Comparison of ENCODE assay signal across 31 cellular contexts in the genomic region with DNA sequence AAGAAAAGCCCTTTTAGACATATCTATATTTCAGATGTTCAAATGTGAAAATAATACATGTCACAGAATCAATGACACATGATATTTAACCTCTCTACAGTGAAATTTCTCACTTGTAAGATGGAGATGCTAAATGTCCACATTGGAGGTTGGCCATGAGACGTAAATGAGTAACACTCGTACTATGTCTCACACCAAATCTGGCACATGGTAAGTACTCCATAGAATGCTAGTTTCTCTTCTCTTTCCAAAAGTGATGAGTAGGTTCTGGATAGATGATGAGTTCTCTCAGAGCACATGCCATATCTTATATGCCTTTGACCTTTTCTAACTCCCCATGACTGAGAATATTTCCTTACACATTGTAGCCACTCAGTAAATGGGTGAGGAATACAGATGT. TPM values are rescaled to one million over a fixed set of nuclear protein-coding genes. Genes with fewer than 3 reads are reported as not detected.
A peak's percentile ranks its signal among the peaks of the same experiment; 100 is the strongest.
DNase-seq lines count a peak whose midpoint lies in the region; ATAC-seq, FAIRE-seq and TF ChIP-seq lines count a peak whose summit lies in the region.
"Had no signal": no experiment of that assay in that cellular context is flagged by ENCODE, and none has a peak within 500 bp of the region (broad histone marks: within the 10 kb centered on the region; RNA-seq: fewer than 3 reads in every experiment).

No MANE protein-coding gene starts in this region.

- intact Hi-C loops in GM12878 (cut with micrococcal nuclease; ENCODE audit: unreplicated experiment): loop anchor here (5.0 kb wide), 2 partner anchors 42 to 92 kb away; no protein-coding TSS in a partner anchor

- peaks cover 0 to 17% (median 5%) of the 10 kb centered on the region in 11 experiments; a peak in 6 of 22 replicates for H3K36me3 ChIP-seq in BLaER1 treated with 17β-estradiol and CSF1 and Interleukin-3, amounts not matched to agents 10 nM and 100 nM
- peaks cover 6 to 8% of the 10 kb centered on the region in 2 experiments for H3K36me3 ChIP-seq in GM12878 (ENCODE audit: control insufficient read depth in 2 of 2, insufficient read depth in 2 of 2, low read length in 1 of 2)
- H3K36me3 ChIP-seq: pancreas had no signal

- H3K9me3 Mint-ChIP-seq in activated naive CD8-positive, alpha-beta T cell treated with anti-CD3 and anti-CD28 coated beads, Interleukin-2, amount 50 U/mL, for 24 hours: no peaks in the 10 kb centered on the region
- no peaks in the 10 kb centered on the region for H3K9me3 Mint-ChIP-seq in activated naive CD8-positive, alpha-beta T cell treated with anti-CD3 and anti-CD28 coated beads for 36 hours
- H3K9me3 Mint-ChIP-seq: central memory CD8-positive, alpha-beta T cell; memory B cell had no signal

- no peak for FAIRE-seq in GM12878 (lab: Jason Lieb, UNC)
- FAIRE-seq: endometrium, frontal cortex, GM12892, pancreas, RCC 7860, small intestine, TTC549 had no signal

- in situ Hi-C loops in GM12878 (cut with MboI): no loop called here

- SMC1A ChIA-PET in GM12878 (lab: Charles Lee; ENCODE audit: uncharacterized antibody, unreplicated experiment): interaction anchor here (6.7 to 6.8 kb wide), 2 partner anchors 11 to 16 kb away, joined by 50 to 55 read pairs; a partner anchor contains a TSS

- peak overlapping the region; percentile 10 for H3K27ac Mint-ChIP-seq in activated naive CD8-positive, alpha-beta T cell treated with anti-CD3 and anti-CD28 coated beads, Interleukin-2, amount 50 U/mL, for 24 hours
- H3K27ac Mint-ChIP-seq in activated naive CD8-positive, alpha-beta T cell treated with anti-CD3 and anti-CD28 coated beads for 36 hours: no peak overlapping the region
- H3K27ac Mint-ChIP-seq: activated CD8-positive, alpha-beta T cell treated with anti-CD3 and anti-CD28 coated beads for 36 hours had no signal

- peaks cover 32% of the 10 kb centered on the region for H3K36me3 Mint-ChIP-seq in activated naive CD8-positive, alpha-beta T cell treated with anti-CD3 and anti-CD28 coated beads, Interleukin-2, amount 50 U/mL, for 24 hours (ENCODE audit: low read depth)
- H3K36me3 Mint-ChIP-seq in activated naive CD8-positive, alpha-beta T cell treated with anti-CD3 and anti-CD28 coated beads for 36 hours: peaks cover 33% of the 10 kb centered on the region

- TF ChIP-seq POLR2A in GM12878 (IDR thresholded peaks at IDR 0.05; ENCODE audit: low read depth, low read length): no peak

- H3K4me3 ChIP-seq in BLaER1 treated with 17β-estradiol and CSF1 and Interleukin-3, amounts not matched to agents 10 nM and 100 nM: no peak overlapping the region
- no peak overlapping the region for H3K4me3 ChIP-seq in GM12878
- H3K4me3 ChIP-seq: esophagus squamous epithelium, hepatocyte, pancreas, tibial nerve had no signal

- WGBS in GM12878 (ENCODE audit: insufficient coverage, insufficient replicate concordance, low lambda C conversion rate, missing lambda C conversion rate): 93% methylated on average over 2 of the region's 2 CpGs

- no peak for TF ChIP-seq RAD21 in GM12878 (IDR thresholded peaks at IDR 0.05; ENCODE audit: insufficient read depth, low read depth, low read length)

- peaks cover 72% of the 10 kb centered on the region for H3K4me1 Mint-ChIP-seq in activated naive CD8-positive, alpha-beta T cell treated with anti-CD3 and anti-CD28 coated beads, Interleukin-2, amount 50 U/mL, for 24 hours
- peaks cover 25% of the 10 kb centered on the region for H3K4me1 Mint-ChIP-seq in activated naive CD8-positive, alpha-beta T cell treated with anti-CD3 and anti-CD28 coated beads for 36 hours

- no peak overlapping the region for H3K9ac ChIP-seq in BLaER1 treated with 17β-estradiol and CSF1 and Interleukin-3, amounts not matched to agents 10 nM and 100 nM
- no peak overlapping the region for H3K9ac ChIP-seq in GM12878 (ENCODE audit: control insufficient read depth, insufficient read depth, low read length)

- H3K4me3 Mint-ChIP-seq in activated naive CD8-positive, alpha-beta T cell treated with anti-CD3 and anti-CD28 coated beads, Interleukin-2, amount 50 U/mL, for 24 hours: no peak overlapping the region
- H3K4me3 Mint-ChIP-seq in activated naive CD8-positive, alpha-beta T cell treated with anti-CD3 and anti-CD28 coated beads for 36 hours: no peak overlapping the region
- H3K4me3 Mint-ChIP-seq: activated CD8-positive, alpha-beta T cell treated with anti-CD3 and anti-CD28 coated beads for 36 hours; central memory CD8-positive, alpha-beta T cell; memory B cell had no signal

- no peak overlapping the region for H3K27ac ChIP-seq in BLaER1 treated with 17β-estradiol and CSF1 and Interleukin-3, amounts not matched to agents 10 nM and 100 nM
- H3K27ac ChIP-seq in GM12878 (ENCODE audit: control insufficient read depth, insufficient read depth): 0 out of 2 replicates have a peak overlapping the region, but pooled peaks have one; percentile 5
- H3K27ac ChIP-seq: esophagus squamous epithelium, hepatocyte, pancreas had no signal

- RAD21 ChIA-PET in GM12878 (lab: Charles Lee; ENCODE audit: unreplicated experiment): interaction anchor here (1.0 to 1.4 kb wide), 2 partner anchors 9 to 17 kb away, joined by 3 to 5 read pairs; no protein-coding TSS in a partner anchor

- no peak for TF ChIP-seq CTCF in GM12878 (IDR thresholded peaks at IDR 0.05 in 2 of 3, conservative IDR thresholded peaks at IDR 0.05 in 1 of 3; ENCODE audit: control insufficient read depth in 2 of 3, extremely low read depth in 1 of 3, insufficient read depth in 1 of 3, low read depth in 3 of 3, low read length in 3 of 3)

- H3K4me1 ChIP-seq in BLaER1 treated with 17β-estradiol and CSF1 and Interleukin-3, amounts not matched to agents 10 nM and 100 nM: peaks cover 42 to 73% (median 59%) of the 10 kb centered on the region in 10 experiments
- H3K4me1 ChIP-seq in GM12878 (ENCODE audit: control insufficient read depth, insufficient read depth, low read length): peaks cover 54% of the 10 kb centered on the region

- no peak for DNase-seq in activated naive CD8-positive, alpha-beta T cell treated with anti-CD3 and anti-CD28 coated beads, Interleukin-2, amount 50 U/mL, for 24 hours
- no peak for DNase-seq in activated naive CD8-positive, alpha-beta T cell treated with anti-CD3 and anti-CD28 coated beads for 36 hours
- no peak for DNase-seq in GM12878 (ENCODE audit: low read depth, low spot score)
- peak; percentile 44 for DNase-seq in inferior parietal cortex (ENCODE audit: extremely low spot score)
- DNase-seq in RKO (ENCODE audit: low spot score): no peak
- DNase-seq: activated CD4-positive, alpha-beta T cell treated with anti-CD3 and anti-CD28 coated beads for 1 hour; activated CD8-positive, alpha-beta memory T cell treated with anti-CD3 and anti-CD28 coated beads, Interleukin-2, amount 50 U/mL, for 48 hours; activated CD8-positive, alpha-beta T cell treated with anti-CD3 and anti-CD28 coated beads for 36 hours; activated gamma-delta T cell; esophagus squamous epithelium; H7; KBM-7; left colon; NCI-H1105; NCI-H187; NCI-H446 treated with DMSO at 0.1 percent for 48 hours; pancreas; small intestine; stimulated activated naive CD4-positive, alpha-beta T cell treated with Interleukin-2 at 50 U/mL for 16 hours had no signal

- peak; percentile 30 for ATAC-seq in activated naive CD8-positive, alpha-beta T cell treated with anti-CD3 and anti-CD28 coated beads, Interleukin-2, amount 50 U/mL, for 24 hours
- no peak for ATAC-seq in GM12878
- no peak for ATAC-seq in HG02678 (IDR thresholded peaks at IDR 0.05; ENCODE audit: unreplicated experiment)
- ATAC-seq in GM21737 (IDR thresholded peaks at IDR 0.05; ENCODE audit: unreplicated experiment): no peak
- ATAC-seq: activated CD8-positive, alpha-beta T cell treated with anti-CD3 and anti-CD28 coated beads for 36 hours; left colon had no signal

- BruUV-seq in GM12878 (replicated peaks; lab: Mats Ljungman, UMichigan): no TSS peak

- H3K27me3 ChIP-seq in BLaER1 treated with 17β-estradiol and CSF1 and Interleukin-3, amounts not matched to agents 10 nM and 100 nM: no peaks in the 10 kb centered on the region
- H3K27me3 ChIP-seq in GM12878 (replicated peaks in 1 of 2; ENCODE audit: control insufficient read depth in 2 of 2, insufficient read depth in 2 of 2, low read length in 1 of 2): no peaks in the 10 kb centered on the region
- H3K27me3 ChIP-seq: esophagus squamous epithelium, hepatocyte, pancreas, tibial nerve had no signal

- CTCF ChIA-PET in GM12878 (lab: Yijun Ruan, JAX): interaction anchor here (1.2 kb wide), 1 partner anchor 41 kb away, joined by 3 read pairs; no protein-coding TSS in a partner anchor

- H4K20me1 ChIP-seq in BLaER1 treated with 17β-estradiol and CSF1 and Interleukin-3, amounts not matched to agents 10 nM and 100 nM: peaks cover 0 to 41% (median 0%) of the 10 kb centered on the region in 11 experiments; a peak in 5 of 22 replicates
- no peaks in the 10 kb centered on the region for H4K20me1 ChIP-seq in GM12878 (ENCODE audit: control insufficient read depth, insufficient read depth)

- POLR2A ChIA-PET in GM12878 (lab: Charles Lee): no interaction called here

- no peak for TF ChIP-seq EP300 in GM12878 (IDR thresholded peaks at IDR 0.05; ENCODE audit: borderline replicate concordance in 1 of 2, control insufficient read depth in 1 of 2, low read depth in 2 of 2, low read length in 2 of 2)

- H3K4me2 ChIP-seq in BLaER1 treated with 17β-estradiol and CSF1 and Interleukin-3, amounts not matched to agents 10 nM and 100 nM: peak overlapping the region; percentile 58 to 84 (median 68); a peak in 20 of 22 replicates
- no peak overlapping the region for H3K4me2 ChIP-seq in GM12878 (ENCODE audit: control insufficient read depth, insufficient read depth)
- H3K4me2 ChIP-seq: hepatocyte had no signal

- peaks cover 0 to 29% (median 13%) of the 10 kb centered on the region in 11 experiments; a peak in 15 of 22 replicates for H3K9me3 ChIP-seq in BLaER1 treated with 17β-estradiol and CSF1 and Interleukin-3, amounts not matched to agents 10 nM and 100 nM (replicated peaks in 1 of 11)
- H3K9me3 ChIP-seq in GM12878 (replicated peaks; ENCODE audit: control insufficient read depth, insufficient read depth, low read length): peaks cover 2% of the 10 kb centered on the region; the same call in 1 of the 3 replicates
- H3K9me3 ChIP-seq: esophagus squamous epithelium, pancreas, tibial nerve had no signal

- H3K79me2 ChIP-seq in GM12878 (ENCODE audit: control insufficient read depth, insufficient read depth, low read length): peaks cover 78% of the 10 kb centered on the region
- H3K79me2 ChIP-seq: hepatocyte had no signal

- H3K27me3 Mint-ChIP-seq in activated naive CD8-positive, alpha-beta T cell treated with anti-CD3 and anti-CD28 coated beads, Interleukin-2, amount 50 U/mL, for 24 hours: no peaks in the 10 kb centered on the region
- no peaks in the 10 kb centered on the region for H3K27me3 Mint-ChIP-seq in activated naive CD8-positive, alpha-beta T cell treated with anti-CD3 and anti-CD28 coated beads for 36 hours
- H3K27me3 Mint-ChIP-seq: activated CD8-positive, alpha-beta T cell treated with anti-CD3 and anti-CD28 coated beads for 36 hours; central memory CD8-positive, alpha-beta T cell; memory B cell had no signal

- H2AFZ ChIP-seq in GM12878 (ENCODE audit: control insufficient read depth, low read depth, low read length): no peak overlapping the region
- H2AFZ ChIP-seq: hepatocyte had no signal

RNA-seq across cellular contexts. Expression of a gene that starts 17.7 kb away (rescaled TPM):
- 10 to 100 TPM; 12.8 to 13.0 TPM for total RNA-seq in activated naive CD8-positive, alpha-beta T cell treated with anti-CD3 and anti-CD28 coated beads for 36 hours
- total RNA-seq in GM12878 (2013; cell fraction: nucleolus; rRNA removed): 121 and 123 TPM in 2 replicates
- total RNA-seq in GM12878 (2014; rRNA removed) (16.3 and 16.8 TPM in 2 replicates), GM12878 (2014; rRNA removed; fragmentation: Illumina TruSeq; extraction: Trizol) (14.6 and 15.1 TPM in 2 replicates), GM12878 (2021) (18.0 and 20.6 TPM in 2 replicates)
- 5.7 TPM for polyA plus RNA-seq in GM12878 (2011; ENCODE audit: low read depth)
- polyA plus RNA-seq in GM12878 (2011; rRNA removed) (40.1 and 41.4 TPM in 2 replicates), GM12878 (2014; fragmentation: Illumina TruSeq; extraction: Trizol) (9.8 and 10.2 TPM in 2 replicates), GM12878 (2014; fragmentation: Nextera tagmentation; extraction: Ambion mirVana) (1 to 10 TPM; 6.5 to 7.9 TPM), GM12878 (2014; rRNA removed) (14.8 and 16.1 TPM in 2 replicates), GM12878 (2016; fragmentation: Nextera tagmentation; extraction: Ambion mirVana) (10 to 100 TPM; 16.9 to 22.8 TPM)
- 32.8 and 36.8 TPM in 2 replicates for polyA plus RNA-seq in GM12878 (2011; cell fraction: cytosol; rRNA removed)
- 40.6 and 41.7 TPM in 2 replicates for polyA plus RNA-seq in GM12878 (2011; cell fraction: nucleus; rRNA removed)
- 8.8 and 11.5 TPM in 2 replicates for polyA plus RNA-seq in GM12878 (2012)
- polyA minus RNA-seq in GM12878 (2011; rRNA and poly(A)+ RNA removed): 70.4 and 77.3 TPM in 2 replicates
- polyA minus RNA-seq in GM12878 (2011; cell fraction: cytosol; rRNA and poly(A)+ RNA removed): 22.9 and 27.3 TPM in 2 replicates
- 48.8 and 86.5 TPM in 2 replicates for polyA minus RNA-seq in GM12878 (2011; cell fraction: nucleus; rRNA and poly(A)+ RNA removed)
